In genomic region chr18:812123-812672, GRCh38 we compare ENCODE assay signal across 1 cellular context.
TF ChIP-seq lines count a peak whose summit lies in the region.

YES1 (minus strand) TSS chr18:812242; CDS start chr18:756827, 55,415 bp downstream.

TF ChIP-seq in K562, 482 proteins besides CTCF, POLR2A, EP300 and RAD21 (continued from another document and continues in another):
- TF ChIP-seq, protein P1, sequence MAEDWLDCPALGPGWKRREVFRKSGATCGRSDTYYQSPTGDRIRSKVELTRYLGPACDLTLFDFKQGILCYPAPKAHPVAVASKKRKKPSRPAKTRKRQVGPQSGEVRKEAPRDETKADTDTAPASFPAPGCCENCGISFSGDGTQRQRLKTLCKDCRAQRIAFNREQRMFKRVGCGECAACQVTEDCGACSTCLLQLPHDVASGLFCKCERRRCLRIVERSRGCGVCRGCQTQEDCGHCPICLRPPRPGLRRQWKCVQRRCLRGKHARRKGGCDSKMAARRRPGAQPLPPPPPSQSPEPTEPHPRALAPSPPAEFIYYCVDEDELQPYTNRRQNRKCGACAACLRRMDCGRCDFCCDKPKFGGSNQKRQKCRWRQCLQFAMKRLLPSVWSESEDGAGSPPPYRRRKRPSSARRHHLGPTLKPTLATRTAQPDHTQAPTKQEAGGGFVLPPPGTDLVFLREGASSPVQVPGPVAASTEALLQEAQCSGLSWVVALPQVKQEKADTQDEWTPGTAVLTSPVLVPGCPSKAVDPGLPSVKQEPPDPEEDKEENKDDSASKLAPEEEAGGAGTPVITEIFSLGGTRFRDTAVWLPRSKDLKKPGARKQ (CRISPR knock-in tag; IDR thresholded peaks at IDR 0.05): no peak
- TF ChIP-seq HDAC8 (tag; IDR thresholded peaks at IDR 0.05): no peak
- no peak for TF ChIP-seq ZNF217 (CRISPR knock-in tag; IDR thresholded peaks at IDR 0.05)
- no peak for TF ChIP-seq ZNF77 (CRISPR knock-in tag; IDR thresholded peaks at IDR 0.05)
- TF ChIP-seq LCOR (CRISPR knock-in tag; IDR thresholded peaks at IDR 0.05): no peak
- no peak for TF ChIP-seq TEAD2 (tag; IDR thresholded peaks at IDR 0.05)
- no peak for TF ChIP-seq MAFF (IDR thresholded peaks at IDR 0.05; ENCODE audit: low read length)
- TF ChIP-seq ZNF146 (CRISPR knock-in tag; IDR thresholded peaks at IDR 0.05; ENCODE audit: unreplicated experiment): no peak
- TF ChIP-seq MLX (CRISPR knock-in tag; conservative IDR thresholded peaks at IDR 0.05): 0 out of 4 replicates have a peak, but pooled peaks of 1 of the 2 experiments have one; percentile 54
- TF ChIP-seq ZNF212 (CRISPR knock-in tag; IDR thresholded peaks at IDR 0.05): no peak
- TF ChIP-seq EHMT2 (IDR thresholded peaks at IDR 0.05): no peak
- no peak for TF ChIP-seq POU5F1 (IDR thresholded peaks at IDR 0.05; ENCODE audit: borderline replicate concordance, low read depth, low read length, partially characterized antibody)
- TF ChIP-seq PTRF (tag; IDR thresholded peaks at IDR 0.05): no peak
- no peak; the same call in 1 of the 2 replicates for TF ChIP-seq TFAP4 (CRISPR knock-in tag; IDR thresholded peaks at IDR 0.05; ENCODE audit: borderline replicate concordance)
- peak; percentile 75 for TF ChIP-seq TBP (optimal IDR thresholded peaks at IDR 0.05; ENCODE audit: low read depth, low read length)
- no peak for TF ChIP-seq GATAD2A (IDR thresholded peaks at IDR 0.05)
- TF ChIP-seq HNRNPL (IDR thresholded peaks at IDR 0.05; ENCODE audit: low read depth, low read length): no peak
- no peak for TF ChIP-seq SNIP1 (IDR thresholded peaks at IDR 0.05; ENCODE audit: low read depth)
- TF ChIP-seq CSDE1 (IDR thresholded peaks at IDR 0.05): no peak
- TF ChIP-seq ZBTB49 (CRISPR knock-in tag; IDR thresholded peaks at IDR 0.05; ENCODE audit: borderline replicate concordance): no peak
- TF ChIP-seq HDAC2 (IDR thresholded peaks at IDR 0.05): no peak
- no peak for TF ChIP-seq TAF1 (IDR thresholded peaks at IDR 0.05; ENCODE audit: control insufficient read depth, extremely low read depth, insufficient read depth, low read length, severe bottlenecking)
- no peak for TF ChIP-seq ELF2 (CRISPR knock-in tag; IDR thresholded peaks at IDR 0.05)
- TF ChIP-seq, protein P2, sequence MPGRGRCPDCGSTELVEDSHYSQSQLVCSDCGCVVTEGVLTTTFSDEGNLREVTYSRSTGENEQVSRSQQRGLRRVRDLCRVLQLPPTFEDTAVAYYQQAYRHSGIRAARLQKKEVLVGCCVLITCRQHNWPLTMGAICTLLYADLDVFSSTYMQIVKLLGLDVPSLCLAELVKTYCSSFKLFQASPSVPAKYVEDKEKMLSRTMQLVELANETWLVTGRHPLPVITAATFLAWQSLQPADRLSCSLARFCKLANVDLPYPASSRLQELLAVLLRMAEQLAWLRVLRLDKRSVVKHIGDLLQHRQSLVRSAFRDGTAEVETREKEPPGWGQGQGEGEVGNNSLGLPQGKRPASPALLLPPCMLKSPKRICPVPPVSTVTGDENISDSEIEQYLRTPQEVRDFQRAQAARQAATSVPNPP (IDR thresholded peaks at IDR 0.05; ENCODE audit: borderline replicate concordance, insufficient read depth, insufficient read length): no peak
- TF ChIP-seq MED1 (CRISPR knock-in tag; IDR thresholded peaks at IDR 0.05; ENCODE audit: borderline replicate concordance): no peak
- no peak for TF ChIP-seq MECOM (CRISPR knock-in tag; IDR thresholded peaks at IDR 0.05)
- no peak for TF ChIP-seq ZNF232 (CRISPR knock-in tag; IDR thresholded peaks at IDR 0.05)
- no peak for TF ChIP-seq CBFB (CRISPR knock-in tag; IDR thresholded peaks at IDR 0.05)
- no peak for TF ChIP-seq ZNF316 (IDR thresholded peaks at IDR 0.05)
- TF ChIP-seq ZC3H11A (IDR thresholded peaks at IDR 0.05; ENCODE audit: low read depth, low read length): peak; percentile 88; the same call in 1 of the 2 replicates
- TF ChIP-seq, protein P3, sequence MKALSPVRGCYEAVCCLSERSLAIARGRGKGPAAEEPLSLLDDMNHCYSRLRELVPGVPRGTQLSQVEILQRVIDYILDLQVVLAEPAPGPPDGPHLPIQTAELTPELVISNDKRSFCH (CRISPR knock-in tag; IDR thresholded peaks at IDR 0.05): no peak
- TF ChIP-seq, protein P3 (tag; IDR thresholded peaks at IDR 0.05): no peak
- TF ChIP-seq, protein P4, sequence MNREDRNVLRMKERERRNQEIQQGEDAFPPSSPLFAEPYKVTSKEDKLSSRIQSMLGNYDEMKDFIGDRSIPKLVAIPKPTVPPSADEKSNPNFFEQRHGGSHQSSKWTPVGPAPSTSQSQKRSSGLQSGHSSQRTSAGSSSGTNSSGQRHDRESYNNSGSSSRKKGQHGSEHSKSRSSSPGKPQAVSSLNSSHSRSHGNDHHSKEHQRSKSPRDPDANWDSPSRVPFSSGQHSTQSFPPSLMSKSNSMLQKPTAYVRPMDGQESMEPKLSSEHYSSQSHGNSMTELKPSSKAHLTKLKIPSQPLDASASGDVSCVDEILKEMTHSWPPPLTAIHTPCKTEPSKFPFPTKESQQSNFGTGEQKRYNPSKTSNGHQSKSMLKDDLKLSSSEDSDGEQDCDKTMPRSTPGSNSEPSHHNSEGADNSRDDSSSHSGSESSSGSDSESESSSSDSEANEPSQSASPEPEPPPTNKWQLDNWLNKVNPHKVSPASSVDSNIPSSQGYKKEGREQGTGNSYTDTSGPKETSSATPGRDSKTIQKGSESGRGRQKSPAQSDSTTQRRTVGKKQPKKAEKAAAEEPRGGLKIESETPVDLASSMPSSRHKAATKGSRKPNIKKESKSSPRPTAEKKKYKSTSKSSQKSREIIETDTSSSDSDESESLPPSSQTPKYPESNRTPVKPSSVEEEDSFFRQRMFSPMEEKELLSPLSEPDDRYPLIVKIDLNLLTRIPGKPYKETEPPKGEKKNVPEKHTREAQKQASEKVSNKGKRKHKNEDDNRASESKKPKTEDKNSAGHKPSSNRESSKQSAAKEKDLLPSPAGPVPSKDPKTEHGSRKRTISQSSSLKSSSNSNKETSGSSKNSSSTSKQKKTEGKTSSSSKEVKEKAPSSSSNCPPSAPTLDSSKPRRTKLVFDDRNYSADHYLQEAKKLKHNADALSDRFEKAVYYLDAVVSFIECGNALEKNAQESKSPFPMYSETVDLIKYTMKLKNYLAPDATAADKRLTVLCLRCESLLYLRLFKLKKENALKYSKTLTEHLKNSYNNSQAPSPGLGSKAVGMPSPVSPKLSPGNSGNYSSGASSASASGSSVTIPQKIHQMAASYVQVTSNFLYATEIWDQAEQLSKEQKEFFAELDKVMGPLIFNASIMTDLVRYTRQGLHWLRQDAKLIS (CRISPR knock-in tag; IDR thresholded peaks at IDR 0.05): no peak; the same call in 1 of the 2 replicates
- TF ChIP-seq ZNF134 (CRISPR knock-in tag; conservative IDR thresholded peaks at IDR 0.05): no peak; the same call in 1 of the 2 replicates
- TF ChIP-seq, protein P5, sequence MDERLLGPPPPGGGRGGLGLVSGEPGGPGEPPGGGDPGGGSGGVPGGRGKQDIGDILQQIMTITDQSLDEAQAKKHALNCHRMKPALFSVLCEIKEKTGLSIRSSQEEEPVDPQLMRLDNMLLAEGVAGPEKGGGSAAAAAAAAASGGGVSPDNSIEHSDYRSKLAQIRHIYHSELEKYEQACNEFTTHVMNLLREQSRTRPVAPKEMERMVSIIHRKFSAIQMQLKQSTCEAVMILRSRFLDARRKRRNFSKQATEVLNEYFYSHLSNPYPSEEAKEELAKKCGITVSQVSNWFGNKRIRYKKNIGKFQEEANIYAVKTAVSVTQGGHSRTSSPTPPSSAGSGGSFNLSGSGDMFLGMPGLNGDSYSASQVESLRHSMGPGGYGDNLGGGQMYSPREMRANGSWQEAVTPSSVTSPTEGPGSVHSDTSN (CRISPR knock-in tag; IDR thresholded peaks at IDR 0.05; ENCODE audit: low read depth): no peak
- TF ChIP-seq, protein P5 (tag; conservative IDR thresholded peaks at IDR 0.05; ENCODE audit: low read depth): no peak
- TF ChIP-seq SAFB (IDR thresholded peaks at IDR 0.05; ENCODE audit: borderline replicate concordance, low read depth, low read length): peak; percentile 54; the same call in 1 of the 2 replicates
- TF ChIP-seq, protein P6, sequence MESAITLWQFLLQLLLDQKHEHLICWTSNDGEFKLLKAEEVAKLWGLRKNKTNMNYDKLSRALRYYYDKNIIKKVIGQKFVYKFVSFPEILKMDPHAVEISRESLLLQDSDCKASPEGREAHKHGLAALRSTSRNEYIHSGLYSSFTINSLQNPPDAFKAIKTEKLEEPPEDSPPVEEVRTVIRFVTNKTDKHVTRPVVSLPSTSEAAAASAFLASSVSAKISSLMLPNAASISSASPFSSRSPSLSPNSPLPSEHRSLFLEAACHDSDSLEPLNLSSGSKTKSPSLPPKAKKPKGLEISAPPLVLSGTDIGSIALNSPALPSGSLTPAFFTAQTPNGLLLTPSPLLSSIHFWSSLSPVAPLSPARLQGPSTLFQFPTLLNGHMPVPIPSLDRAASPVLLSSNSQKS (CRISPR knock-in tag; IDR thresholded peaks at IDR 0.05): 0 out of 2 replicates have a peak, but pooled peaks have one; percentile 41
- TF ChIP-seq GTF2B (IDR thresholded peaks at IDR 0.05; ENCODE audit: extremely low read depth, insufficient read length): no peak
- no peak for TF ChIP-seq SP2 (IDR thresholded peaks at IDR 0.05; ENCODE audit: extremely low read depth, low read depth, low read length, poor library complexity, severe bottlenecking)
- peak; percentile 89 for TF ChIP-seq GABPB1 (CRISPR knock-in tag; IDR thresholded peaks at IDR 0.05)
- TF ChIP-seq, protein P7, sequence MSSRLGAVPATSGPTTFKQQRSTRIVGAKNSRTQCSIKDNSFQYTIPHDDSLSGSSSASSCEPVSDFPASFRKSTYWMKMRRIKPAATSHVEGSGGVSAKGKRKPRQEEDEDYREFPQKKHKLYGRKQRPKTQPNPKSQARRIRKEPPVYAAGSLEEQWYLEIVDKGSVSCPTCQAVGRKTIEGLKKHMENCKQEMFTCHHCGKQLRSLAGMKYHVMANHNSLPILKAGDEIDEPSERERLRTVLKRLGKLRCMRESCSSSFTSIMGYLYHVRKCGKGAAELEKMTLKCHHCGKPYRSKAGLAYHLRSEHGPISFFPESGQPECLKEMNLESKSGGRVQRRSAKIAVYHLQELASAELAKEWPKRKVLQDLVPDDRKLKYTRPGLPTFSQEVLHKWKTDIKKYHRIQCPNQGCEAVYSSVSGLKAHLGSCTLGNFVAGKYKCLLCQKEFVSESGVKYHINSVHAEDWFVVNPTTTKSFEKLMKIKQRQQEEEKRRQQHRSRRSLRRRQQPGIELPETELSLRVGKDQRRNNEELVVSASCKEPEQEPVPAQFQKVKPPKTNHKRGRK (tag; IDR thresholded peaks at IDR 0.05): no peak
- no peak for TF ChIP-seq ZNF785 (CRISPR knock-in tag; IDR thresholded peaks at IDR 0.05)
- TF ChIP-seq ZNF79 (CRISPR knock-in tag; IDR thresholded peaks at IDR 0.05; ENCODE audit: low read depth): 0 out of 2 replicates have a peak, but pooled peaks have one; percentile 38
- TF ChIP-seq ZBTB26 (CRISPR knock-in tag; IDR thresholded peaks at IDR 0.05): no peak; the same call in 1 of the 2 replicates
- no peak for TF ChIP-seq ZNF589 (CRISPR knock-in tag; IDR thresholded peaks at IDR 0.05; ENCODE audit: low read depth)
- no peak for TF ChIP-seq SMARCA4 (IDR thresholded peaks at IDR 0.05)
